8 cellular contexts compared by ENCODE assay signal in the genomic region with DNA sequence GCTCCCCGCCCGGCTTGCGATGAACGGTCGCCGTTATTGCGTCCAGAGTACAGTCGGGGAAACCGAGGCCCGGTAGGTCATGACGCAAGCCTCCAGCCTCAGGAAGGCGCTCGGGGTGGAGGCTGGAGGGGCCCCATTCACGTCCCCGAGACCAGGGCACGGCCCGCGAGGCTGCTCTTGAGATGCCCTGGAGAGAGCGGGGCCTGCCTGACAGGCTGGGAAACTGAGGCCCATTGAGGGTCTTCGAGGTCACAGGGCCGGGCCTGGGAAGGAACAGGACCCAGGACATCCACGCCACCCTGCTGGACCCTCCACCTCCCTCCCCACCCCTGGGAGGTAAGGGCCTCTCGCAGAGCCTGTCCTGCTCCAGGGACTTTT. TPM values are rescaled to one million over a fixed set of nuclear protein-coding genes. Genes with fewer than 3 reads are reported as not detected.
DNase-seq lines count a peak whose midpoint lies in the region; ATAC-seq and TF ChIP-seq lines count a peak whose summit lies in the region.

No MANE protein-coding gene starts in this region.

- POLR2A ChIA-PET in Panc1 (lab: Charles Lee): no interaction called here

- CTCF ChIA-PET in Panc1 (lab: Charles Lee): no interaction called here

- TSS peak; percentile 78 for BruUV-seq in Panc1 (replicated peaks; lab: Mats Ljungman, UMichigan)

- H3K4me3 ChIP-seq in Panc1 (ENCODE audit: low read depth in 2 of 2, low read length in 2 of 2): peak overlapping the region; percentile 85 to 86
- H3K4me3 ChIP-seq in fibroblast of mammary gland (ENCODE audit: control insufficient read depth, low read depth, low read length): peak overlapping the region; percentile 90
- H3K4me3 ChIP-seq in psoas muscle: peak overlapping the region; percentile 88

- intact Hi-C loops in Panc1 (cut with micrococcal nuclease; ENCODE audit: unreplicated experiment) (no loop called here), psoas muscle (cut with DNase I) (loop anchor here (2.0 to 5.0 kb wide), 2 partner anchors 17 to 107 kb away; a partner anchor contains a TSS)

- H3K9me3 ChIP-seq in Panc1 (ENCODE audit: control insufficient read depth, insufficient read depth, low read depth, low read length): no peaks in the 10 kb centered on the region
- H3K9me3 ChIP-seq in psoas muscle: no peaks in the 10 kb centered on the region

- H3K27ac ChIP-seq in Panc1 (ENCODE audit: low read length): peak overlapping the region; percentile 86
- H3K27ac ChIP-seq in psoas muscle: peak overlapping the region; percentile 93

- peaks cover 4% of the 10 kb centered on the region; the same call in 1 of the 2 replicates for H3K36me3 ChIP-seq in Panc1 (ENCODE audit: control insufficient read depth, insufficient read depth, low read length)
- peaks cover 5 to 25% of the 10 kb centered on the region in 2 donors for H3K36me3 ChIP-seq in psoas muscle (ENCODE audit: insufficient read depth in 1 of 2, low read depth in 1 of 2)

- WGBS in psoas muscle, 3 donors: 0 to 1% (median 0%) methylated on average over 22 to 23 of the region's 23 CpGs

- DNase-seq in Panc1 (ENCODE audit: low read depth, low spot score): no peak
- no peak for DNase-seq in fibroblast of mammary gland (ENCODE audit: low read depth)
- DNase-seq in psoas muscle: no peak
- DNase-seq in stimulated activated naive CD4-positive, alpha-beta T cell (lab: John Stamatoyannopoulos, UW): no peak
- DNase-seq in NCI-H774 (lab: John Stamatoyannopoulos, UW): no peak
- DNase-seq in kidney glomerular epithelial cell (lab: John Stamatoyannopoulos, UW): no peak

- ATAC-seq in GM21447 (IDR thresholded peaks at IDR 0.05; ENCODE audit: unreplicated experiment): peak; percentile 11
- 0 out of 2 replicates have a peak, but pooled peaks have one; percentile 1 for ATAC-seq in Panc1
- peak; percentile 2 to 8 (median 6) for ATAC-seq in psoas muscle
- no peak for ATAC-seq in HG03196 (IDR thresholded peaks at IDR 0.05; ENCODE audit: unreplicated experiment)

- H3K4me1 ChIP-seq in Panc1 (ENCODE audit: control insufficient read depth, insufficient read depth, low read length): no peaks in the 10 kb centered on the region
- H3K4me1 ChIP-seq in psoas muscle: peaks cover 44% of the 10 kb centered on the region

- TF ChIP-seq CTCF in Panc1 (IDR thresholded peaks at IDR 0.05) (no peak), fibroblast of mammary gland (conservative IDR thresholded peaks at IDR 0.05; ENCODE audit: control insufficient read depth, insufficient read depth, low read depth, low read length) (no peak), psoas muscle (IDR thresholded peaks at IDR 0.05) (no peak)

- H3K27me3 ChIP-seq in Panc1 (ENCODE audit: control insufficient read depth, insufficient read depth, low read length) (no peaks in the 10 kb centered on the region), psoas muscle (ENCODE audit: insufficient read depth in 3 of 3, low read length in 2 of 3) (no peaks in the 10 kb centered on the region)

- in situ Hi-C loops in Panc1 (cut with HindIII; ENCODE audit: low pct_unique_long_range_greater_than_20kb, low sequenced_read_pairs): no loop called here

RNA-seq across cellular contexts. Expression of a gene that starts 0.4 kb away (rescaled TPM):
- 73.0 TPM for total RNA-seq in Panc1 (2021; ENCODE audit: unreplicated experiment)
- 132 TPM for polyA plus RNA-seq in Panc1 (2012; ENCODE audit: insufficient read length)
- 100 to 1,000 TPM; 230 to 338 (median 308) TPM for total RNA-seq in psoas muscle
- 100 to 1,000 TPM; 177 to 423 (median 294) TPM for polyA plus RNA-seq in psoas muscle

RNA-seq across cellular contexts. Expression of a gene that starts 17.3 kb away (rescaled TPM):
- total RNA-seq in Panc1 (2021; ENCODE audit: unreplicated experiment) (21.2 TPM), psoas muscle (100 to 1,000 TPM; 227 to 339 (median 232) TPM)
- 52.6 TPM for polyA plus RNA-seq in Panc1 (2012; ENCODE audit: insufficient read length)
- polyA plus RNA-seq in psoas muscle: 100 to 1,000 TPM; 162 to 464 (median 351) TPM

RNA-seq across cellular contexts. Expression of a gene that starts 23.3 kb away (rescaled TPM):
- total RNA-seq in Panc1 (2021; ENCODE audit: unreplicated experiment) (195 TPM), psoas muscle (100 to 1,000 TPM in 1 of 4 donors, 10 to 100 TPM in 3; 59.9 to 122 (median 86.9) TPM)
- polyA plus RNA-seq in Panc1 (2012; ENCODE audit: insufficient read length): 137 TPM
- 100 to 1,000 TPM in 1 of 3 donors, 10 to 100 TPM in 2; 68.9 to 103 (median 94.1) TPM for polyA plus RNA-seq in psoas muscle

RNA-seq across cellular contexts. Expression of a gene that starts 54.1 kb away (rescaled TPM):
- total RNA-seq in Panc1 (2021; ENCODE audit: unreplicated experiment): 1,067 TPM
- polyA plus RNA-seq in Panc1 (2012; ENCODE audit: insufficient read length): 2,091 TPM
- total RNA-seq in psoas muscle: 100 to 1,000 TPM; 697 to 992 (median 943) TPM
- 1,000 to 10,000 TPM; 2,739 to 4,077 (median 3,158) TPM for polyA plus RNA-seq in psoas muscle

Comparison
In these comparisons a context has a peak if more than half of its experiments do, and no peak if none do; other contexts are left out.
1. RNA of a gene that starts 17.3 kb away (total RNA-seq): 227 to 339 TPM in psoas muscle; 21.2 TPM in Panc1 (single experiment); every median in the first group is over 10 times any median in the second.
2. Peak in every context shown above with its lines, with median percentiles within 50 percentile points of each other: H3K4me3 ChIP-seq.